ENCODE assay signal across 16 cellular contexts in the genomic region with DNA sequence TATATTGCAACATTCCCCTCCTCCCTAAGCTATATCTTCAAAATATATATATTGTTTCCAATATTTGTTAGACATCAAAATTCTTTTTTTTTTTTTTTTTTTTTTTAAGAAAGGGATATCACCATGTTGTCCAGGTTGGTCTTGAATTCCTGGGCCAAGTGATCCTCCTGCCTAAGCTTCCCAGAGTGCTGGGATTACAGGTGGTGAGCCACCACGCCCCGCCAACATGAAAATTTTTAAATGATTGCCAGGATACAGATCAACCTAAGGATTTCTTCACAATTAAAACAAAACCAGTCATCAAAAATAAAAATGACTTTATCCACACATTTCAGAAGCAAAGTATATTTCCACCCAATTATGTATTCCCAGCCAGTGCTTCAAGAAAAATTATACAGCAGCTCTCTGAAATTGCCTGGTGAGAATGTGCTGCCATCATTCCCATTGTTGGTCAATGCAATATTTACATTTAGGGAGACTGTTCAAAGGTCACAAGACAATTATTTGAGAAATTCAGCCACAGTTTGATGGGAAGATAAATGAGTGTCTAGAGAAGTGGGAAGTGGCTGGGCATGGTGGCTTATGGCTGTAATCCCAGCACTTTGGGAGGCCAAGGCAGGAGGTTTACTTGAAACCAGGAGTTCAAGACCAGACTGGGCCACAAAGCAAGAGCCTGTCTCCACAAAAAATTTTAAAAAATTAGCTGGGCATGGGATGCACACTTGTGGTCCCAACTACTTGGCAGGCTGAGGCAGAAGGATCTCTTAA.
DNase-seq lines count a peak whose midpoint lies in the region; ATAC-seq, FAIRE-seq and TF ChIP-seq lines count a peak whose summit lies in the region.
"Had no signal": no experiment of that assay in that cellular context is flagged by ENCODE, and none has a peak within 500 bp of the region (broad histone marks: within the 10 kb centered on the region; RNA-seq: fewer than 3 reads in every experiment).

No MANE protein-coding gene starts in this region.

- CTCF ChIA-PET in PC-3 (lab: Charles Lee) = interaction anchor here (0.6 kb wide), 1 partner anchor 450 kb away, joined by 14 read pairs; no protein-coding TSS in a partner anchor

- no peaks in the 10 kb centered on the region for H3F3A ChIP-seq in PC-3 (ENCODE audit: low read length, unreplicated experiment)

- DNase-seq in activated T-cell treated with anti-CD3 and anti-CD28 coated beads, Interleukin-2, amount 50 U/mL, for 4 hours = no peak
- no peak for DNase-seq in activated T-cell treated with anti-CD3 and anti-CD28 coated beads for 4 hours
- peak; percentile 75 for DNase-seq in PC-3
- DNase-seq in astrocyte (ENCODE audit: low read depth) = peak; percentile 22
- DNase-seq in progenitor cell of endocrine pancreas (ENCODE audit: low spot score, unreplicated experiment) = no peak
- DNase-seq in BE2C = no peak
- no peak for DNase-seq in middle frontal gyrus (ENCODE audit: extremely low spot score, low spot score)
- DNase-seq: colonic mucosa; DND-41; HCEC 1CT; NCI-H1417 treated with DMSO at 0.1 percent for 48 hours; NCI-H526; SIG-M5; stimulated activated naive CD4-positive, alpha-beta T cell had no signal

- H3K4me2 ChIP-seq in PC-3 (ENCODE audit: low read length) (peak overlapping the region; percentile 83), astrocyte (ENCODE audit: low read length) (no peak overlapping the region)

- peak overlapping the region; percentile 81 for H3K4me3 Mint-ChIP-seq in activated T-cell treated with anti-CD3 and anti-CD28 coated beads, Interleukin-2, amount 50 U/mL, for 4 hours
- no peak overlapping the region for H3K4me3 Mint-ChIP-seq in astrocyte (ENCODE audit: unreplicated experiment)
- no peak overlapping the region for H3K4me3 Mint-ChIP-seq in progenitor cell of endocrine pancreas (ENCODE audit: low read depth)
- H3K4me3 Mint-ChIP-seq: mesothelial cell of epicardium had no signal

- H3K36me3 ChIP-seq in PC-3 (ENCODE audit: low read depth, low read length) (no peaks in the 10 kb centered on the region), astrocyte (ENCODE audit: insufficient read depth, low read length) (no peaks in the 10 kb centered on the region), BE2C (no peaks in the 10 kb centered on the region)
- H3K36me3 ChIP-seq: colonic mucosa had no signal

- no peak for FAIRE-seq in astrocyte (lab: Jason Lieb, UNC)

- H3K9me3 ChIP-seq in PC-3 (ENCODE audit: low read length) (no peaks in the 10 kb centered on the region), astrocyte (ENCODE audit: insufficient read depth, low read depth, low read length) (no peaks in the 10 kb centered on the region), BE2C (no peaks in the 10 kb centered on the region)
- H3K9me3 ChIP-seq: colonic mucosa had no signal

- H3K4me1 Mint-ChIP-seq in activated T-cell treated with anti-CD3 and anti-CD28 coated beads, Interleukin-2, amount 50 U/mL, for 4 hours (ENCODE audit: low read depth) = peaks cover 62% of the 10 kb centered on the region
- peaks cover 17% of the 10 kb centered on the region for H3K4me1 Mint-ChIP-seq in astrocyte (ENCODE audit: low read depth, unreplicated experiment)
- peaks cover 23% of the 10 kb centered on the region for H3K4me1 Mint-ChIP-seq in progenitor cell of endocrine pancreas (ENCODE audit: low read depth)

- no peaks in the 10 kb centered on the region for H3K9me2 ChIP-seq in PC-3 (replicated peaks; ENCODE audit: low read length)

- no peak overlapping the region for H3K27ac Mint-ChIP-seq in astrocyte (ENCODE audit: unreplicated experiment)
- peak overlapping the region; percentile 27 for H3K27ac Mint-ChIP-seq in progenitor cell of endocrine pancreas
- H3K27ac Mint-ChIP-seq: mesothelial cell of epicardium had no signal

- H2AFZ ChIP-seq in PC-3 (ENCODE audit: low read length) = no peak overlapping the region
- no peak overlapping the region for H2AFZ ChIP-seq in astrocyte (ENCODE audit: low read depth, low read length)

- POLR2A ChIA-PET in PC-3 (lab: Charles Lee; ENCODE audit: unreplicated experiment) = no interaction called here

- TF ChIP-seq CTCF in PC-3 (conservative IDR thresholded peaks at IDR 0.05; ENCODE audit: low read depth, low read length) (no peak), astrocyte (IDR thresholded peaks at IDR 0.05; ENCODE audit: insufficient read depth, low read depth, low read length) (no peak), progenitor cell of endocrine pancreas (IDR thresholded peaks at IDR 0.05; ENCODE audit: unreplicated experiment) (no peak), BE2C (IDR thresholded peaks at IDR 0.05; ENCODE audit: low read depth, low read length) (no peak)

- ATAC-seq in activated T-cell treated with anti-CD3 and anti-CD28 coated beads, Interleukin-2, amount 50 U/mL, for 4 hours = no peak
- ATAC-seq in PC-3 (no peak), HG02885 (IDR thresholded peaks at IDR 0.05; ENCODE audit: poor library complexity, unreplicated experiment) (no peak)

- H3K4me1 ChIP-seq in PC-3 (ENCODE audit: insufficient read depth, low read length) (peaks cover 62% of the 10 kb centered on the region), astrocyte (ENCODE audit: insufficient read depth, low read length) (peaks cover 16% of the 10 kb centered on the region), BE2C (no peaks in the 10 kb centered on the region)

- intact Hi-C loops in PC-3 (cut with micrococcal nuclease) = loop anchor here (2.0 kb wide), 1 partner anchor 141 kb away; no protein-coding TSS in a partner anchor

- H4K20me1 ChIP-seq in PC-3 (ENCODE audit: low read length) (no peaks in the 10 kb centered on the region), astrocyte (ENCODE audit: insufficient read depth, low read length) (no peaks in the 10 kb centered on the region)

- H3K4me3 ChIP-seq in PC-3 (ENCODE audit: low read length) (no peak overlapping the region), astrocyte (ENCODE audit: insufficient read depth, low read depth, low read length) (no peak overlapping the region), BE2C (ENCODE audit: low read depth, low read length) (no peak overlapping the region)
- H3K4me3 ChIP-seq: colonic mucosa had no signal

- no TSS peak for BruUV-seq in PC-3 (replicated peaks; lab: Mats Ljungman, UMichigan)

- no peaks in the 10 kb centered on the region for H3K9me3 Mint-ChIP-seq in activated T-cell treated with anti-CD3 and anti-CD28 coated beads, Interleukin-2, amount 50 U/mL, for 4 hours
- H3K9me3 Mint-ChIP-seq in astrocyte (ENCODE audit: unreplicated experiment) (no peaks in the 10 kb centered on the region), progenitor cell of endocrine pancreas (ENCODE audit: low read depth) (no peaks in the 10 kb centered on the region)
- H3K9me3 Mint-ChIP-seq: mesothelial cell of epicardium had no signal

- H3K9ac ChIP-seq in PC-3 (ENCODE audit: low read length) (peak overlapping the region; percentile 18; the same call in 1 of the 2 replicates), astrocyte (ENCODE audit: low read length) (no peak overlapping the region)

- H3K27me3 ChIP-seq in PC-3 (ENCODE audit: low read length) (no peaks in the 10 kb centered on the region), astrocyte (ENCODE audit: insufficient read depth, low read length) (no peaks in the 10 kb centered on the region), BE2C (peaks cover 8% of the 10 kb centered on the region; the same call in 1 of the 2 replicates)
- H3K27me3 ChIP-seq: colonic mucosa had no signal

- peak overlapping the region; percentile 92 for H3K27ac ChIP-seq in PC-3 (ENCODE audit: low read length)
- no peak overlapping the region for H3K27ac ChIP-seq in astrocyte (ENCODE audit: low read depth, low read length)
- H3K27ac ChIP-seq: colonic mucosa had no signal

- H3K36me3 Mint-ChIP-seq in activated T-cell treated with anti-CD3 and anti-CD28 coated beads, Interleukin-2, amount 50 U/mL, for 4 hours (ENCODE audit: insufficient read depth) = peaks cover 59% of the 10 kb centered on the region
- H3K36me3 Mint-ChIP-seq in astrocyte (ENCODE audit: low read depth, unreplicated experiment) (no peaks in the 10 kb centered on the region), progenitor cell of endocrine pancreas (ENCODE audit: insufficient read depth) (no peaks in the 10 kb centered on the region)
- H3K36me3 Mint-ChIP-seq: mesothelial cell of epicardium had no signal

- H3K79me2 ChIP-seq in PC-3 (ENCODE audit: low read length) (no peaks in the 10 kb centered on the region), astrocyte (ENCODE audit: insufficient read depth, low read length) (no peaks in the 10 kb centered on the region)

- H3K27me3 Mint-ChIP-seq in activated T-cell treated with anti-CD3 and anti-CD28 coated beads, Interleukin-2, amount 50 U/mL, for 4 hours (ENCODE audit: low read depth) = no peaks in the 10 kb centered on the region
- H3K27me3 Mint-ChIP-seq in astrocyte (ENCODE audit: low read depth, unreplicated experiment) (no peaks in the 10 kb centered on the region), progenitor cell of endocrine pancreas (no peaks in the 10 kb centered on the region)

Comparison
In these comparisons a context has a peak if more than half of its experiments do, and no peak if none do; other contexts are left out.
1. DNase-seq: peak in PC-3 (single experiment) and astrocyte (single experiment); none in activated T-cell treated with anti-CD3 and anti-CD28 coated beads, Interleukin-2, amount 50 U/mL, for 4 hours (single experiment), activated T-cell treated with anti-CD3 and anti-CD28 coated beads for 4 hours (single experiment), progenitor cell of endocrine pancreas (single experiment), BE2C (single experiment) and middle frontal gyrus (single experiment).